In the genomic region with DNA sequence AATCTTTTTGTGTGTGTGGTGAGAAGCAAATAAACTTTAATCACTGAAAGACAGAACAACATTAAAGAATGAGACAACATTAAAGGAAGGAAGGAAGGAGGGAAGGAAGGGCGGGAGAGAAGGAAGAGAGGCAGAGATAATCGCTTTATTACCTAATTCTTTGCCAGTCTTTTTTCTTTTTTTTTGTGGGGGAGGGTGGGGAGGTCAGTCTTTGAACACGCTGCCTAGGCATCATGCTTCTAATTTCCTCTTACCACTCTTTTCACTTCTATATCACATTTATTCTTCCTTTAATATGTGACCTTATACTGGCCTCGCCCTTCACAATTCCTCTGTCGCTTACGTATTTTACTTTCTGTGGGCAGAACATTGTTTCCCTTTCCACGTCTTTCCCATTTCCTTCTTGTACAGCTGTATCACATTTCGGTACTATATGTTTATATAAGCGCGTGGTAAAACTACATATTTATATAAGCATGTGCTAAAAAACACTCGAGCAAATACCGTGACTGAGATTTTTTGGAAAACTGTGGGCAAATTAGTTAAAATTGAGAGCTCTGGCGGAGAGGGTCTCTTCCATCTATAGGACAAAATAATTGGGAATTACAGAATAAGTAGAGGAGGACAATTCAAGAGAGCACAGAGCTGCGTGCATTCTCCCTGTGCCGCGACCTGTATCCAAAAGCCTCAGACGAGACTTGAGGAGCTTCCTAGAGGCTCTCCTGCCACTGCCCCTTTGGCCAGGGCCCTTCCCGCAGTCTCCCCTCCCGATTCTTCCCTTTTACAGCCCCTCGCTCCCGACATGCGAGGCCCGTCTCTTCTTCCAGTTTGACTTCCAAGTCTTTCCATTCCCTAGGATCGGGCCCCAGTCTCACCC, we compare ENCODE assay signal across 8 cellular contexts. TPM values are rescaled to one million over a fixed set of nuclear protein-coding genes. Genes with fewer than 3 reads are reported as not detected.
DNase-seq lines count a peak whose midpoint lies in the region; ATAC-seq and TF ChIP-seq lines count a peak whose summit lies in the region.

No MANE protein-coding gene starts in this region.

- no peaks in the 10 kb centered on the region for H3K4me1 ChIP-seq in CD8-positive, alpha-beta T cell (ENCODE audit: insufficient read depth, low read length)
- no peaks in the 10 kb centered on the region for H3K4me1 ChIP-seq in KMS-11 (ENCODE audit: low read depth, poor library complexity, severe bottlenecking)
- H3K4me1 ChIP-seq in right lobe of liver = peaks cover 0 to 12% (median 0%) of the 10 kb centered on the region in 4 donors

- H3K27me3 Mint-ChIP-seq in CD8-positive, alpha-beta T cell (ENCODE audit: low read depth) = peaks cover 53% of the 10 kb centered on the region
- H3K27me3 Mint-ChIP-seq in chondrocyte (ENCODE audit: low read depth) = no peaks in the 10 kb centered on the region
- H3K27me3 Mint-ChIP-seq in type B pancreatic cell = peaks cover 14% of the 10 kb centered on the region

- no peaks in the 10 kb centered on the region for H3K9me3 ChIP-seq in CD8-positive, alpha-beta T cell (ENCODE audit: low read length)
- no peaks in the 10 kb centered on the region for H3K9me3 ChIP-seq in right lobe of liver

- no peak for ATAC-seq in CD8-positive, alpha-beta T cell
- ATAC-seq in right lobe of liver (peak; percentile 38 to 50 (median 46)), GM18498 (IDR thresholded peaks at IDR 0.05; ENCODE audit: unreplicated experiment) (no peak)

- H3K4me3 Mint-ChIP-seq in CD8-positive, alpha-beta T cell = peak overlapping the region; percentile 55
- peak overlapping the region; percentile 87 for H3K4me3 Mint-ChIP-seq in chondrocyte (ENCODE audit: unreplicated experiment)
- H3K4me3 Mint-ChIP-seq in type B pancreatic cell = peak overlapping the region; percentile 92

- peak in 1 of 7 experiments; percentile 17 for DNase-seq in CD8-positive, alpha-beta T cell
- DNase-seq in chondrocyte (ENCODE audit: low spot score) = no peak
- no peak for DNase-seq in right lobe of liver
- no peak for DNase-seq in type B pancreatic cell (ENCODE audit: extremely low spot score, unreplicated experiment)
- no peak for DNase-seq in DMS 273 (lab: John Stamatoyannopoulos, UW; ENCODE audit: unreplicated experiment)
- DNase-seq in stimulated activated CD4-positive, alpha-beta T cell treated with anti-CD3 and anti-CD28 coated beads, Interleukin-15, amount 100 ng/mL, for 24 hours = no peak

- 15% methylated on average over 24 of the region's 24 CpGs for WGBS in right lobe of liver (ENCODE audit: insufficient coverage, low coverage, low lambda C conversion rate, missing lambda C conversion rate)

- H3K79me2 ChIP-seq in KMS-11 (ENCODE audit: insufficient read depth, low read depth) = no peaks in the 10 kb centered on the region

- H3K4me1 Mint-ChIP-seq in CD8-positive, alpha-beta T cell (ENCODE audit: low read depth) = peaks cover 16% of the 10 kb centered on the region
- H3K4me1 Mint-ChIP-seq in chondrocyte (ENCODE audit: low read depth) (peaks cover 31% of the 10 kb centered on the region), type B pancreatic cell (ENCODE audit: unreplicated experiment) (peaks cover 16% of the 10 kb centered on the region)

- peaks cover 3% of the 10 kb centered on the region for H3K27me3 ChIP-seq in CD8-positive, alpha-beta T cell (ENCODE audit: insufficient read depth, low read length)
- H3K27me3 ChIP-seq in KMS-11 (ENCODE audit: insufficient read depth, low read depth) (no peaks in the 10 kb centered on the region), right lobe of liver (no peaks in the 10 kb centered on the region)

- peak overlapping the region; percentile 54 for H2AFZ ChIP-seq in KMS-11 (ENCODE audit: low read depth)

- no peak overlapping the region for H3K4me3 ChIP-seq in CD8-positive, alpha-beta T cell (ENCODE audit: low read depth, low read length)
- H3K4me3 ChIP-seq in KMS-11 (IDR thresholded peaks at IDR 0.05; ENCODE audit: insufficient read depth, low read depth, low read length) (no peak overlapping the region), right lobe of liver (peak overlapping the region; percentile 41 to 61 (median 50))

- intact Hi-C loops in CD8-positive, alpha-beta T cell (cut with DNase I, micrococcal nuclease) = no loop called here
- intact Hi-C loops in right lobe of liver (cut with DNase I) = no loop called here

- H3K4me2 ChIP-seq in KMS-11 = peak overlapping the region; percentile 21; the same call in 1 of the 2 replicates

- POLR2A ChIA-PET in CD8-positive, alpha-beta T cell (lab: Charles Lee) = interaction anchor here (0.6 kb wide), 1 partner anchor 1338 kb away, joined by 3 read pairs; no protein-coding TSS in a partner anchor

- no peaks in the 10 kb centered on the region for H4K20me1 ChIP-seq in KMS-11 (ENCODE audit: insufficient read depth)

- no peak overlapping the region for H3K27ac ChIP-seq in CD8-positive, alpha-beta T cell (ENCODE audit: low read depth, low read length)
- H3K27ac ChIP-seq in KMS-11 (no peak overlapping the region), right lobe of liver (no peak overlapping the region)

- no peak for TF ChIP-seq POLR2A in right lobe of liver (IDR thresholded peaks at IDR 0.05)

- H3K27ac Mint-ChIP-seq in CD8-positive, alpha-beta T cell = no peak overlapping the region
- H3K27ac Mint-ChIP-seq in chondrocyte (ENCODE audit: unreplicated experiment) (peak overlapping the region; percentile 55), type B pancreatic cell (peak overlapping the region; percentile 55)

- H3K36me3 Mint-ChIP-seq in CD8-positive, alpha-beta T cell = no peaks in the 10 kb centered on the region
- H3K36me3 Mint-ChIP-seq in chondrocyte (ENCODE audit: low read depth) (no peaks in the 10 kb centered on the region), type B pancreatic cell (peaks cover 4% of the 10 kb centered on the region)

- TF ChIP-seq CTCF in CD8-positive, alpha-beta T cell (IDR thresholded peaks at IDR 0.05) = no peak
- no peak for TF ChIP-seq CTCF in KMS-11 (conservative IDR thresholded peaks at IDR 0.05; ENCODE audit: low read depth, low read length)
- no peak for TF ChIP-seq CTCF in chondrocyte (IDR thresholded peaks at IDR 0.05)
- no peak for TF ChIP-seq CTCF in right lobe of liver (IDR thresholded peaks at IDR 0.05)
- no peak for TF ChIP-seq CTCF in type B pancreatic cell (conservative IDR thresholded peaks at IDR 0.05)

- no peaks in the 10 kb centered on the region for H3K36me3 ChIP-seq in CD8-positive, alpha-beta T cell (ENCODE audit: insufficient read depth, low read length)
- H3K36me3 ChIP-seq in KMS-11 (ENCODE audit: insufficient read depth) (no peaks in the 10 kb centered on the region), right lobe of liver (no peaks in the 10 kb centered on the region)

- CTCF ChIA-PET in CD8-positive, alpha-beta T cell (lab: Charles Lee) = no interaction called here

- no peak overlapping the region for H3K9ac ChIP-seq in KMS-11

- H3K9me3 Mint-ChIP-seq in CD8-positive, alpha-beta T cell = peaks cover 3% of the 10 kb centered on the region
- H3K9me3 Mint-ChIP-seq in chondrocyte (ENCODE audit: low read depth) (no peaks in the 10 kb centered on the region), type B pancreatic cell (no peaks in the 10 kb centered on the region)

RNA-seq across cellular contexts. Expression of gene PRKAA2, which starts 0.8 kb away (rescaled TPM):
- total RNA-seq in CD8-positive, alpha-beta T cell = not detected
- 2.2 to 3.4 TPM (median 3.2 TPM) in 3 replicates for total RNA-seq in chondrocyte
- 1 to 10 TPM in 3 of 6 experiments, under 1 TPM in 3; 0.37 to 3.2 (median 1.2) TPM for total RNA-seq in right lobe of liver
- 6.4 TPM in 2 replicates for total RNA-seq in type B pancreatic cell (ENCODE audit: low replicate concordance)

Comparison
In these comparisons a context has a peak if more than half of its experiments do, and no peak if none do; other contexts are left out.
1. ATAC-seq: peak in right lobe of liver (4 of 4); none in CD8-positive, alpha-beta T cell (single experiment) and GM18498 (single experiment).
2. H3K4me3 ChIP-seq: peak in right lobe of liver (3 of 3); none in CD8-positive, alpha-beta T cell (single experiment) and KMS-11 (single experiment).
3. Peak in every context shown above with its lines, with median percentiles within 50 percentile points of each other: H3K4me3 Mint-ChIP-seq.